In genomic region chr19:1384085-1384462, GRCh38 we compare ENCODE assay signal across 7 cellular contexts. TPM values are rescaled to one million over a fixed set of nuclear protein-coding genes. Genes with fewer than 3 reads are reported as not detected.
A peak's percentile ranks its signal among the peaks of the same experiment; 100 is the strongest.
DNase-seq lines count a peak whose midpoint lies in the region; ATAC-seq, FAIRE-seq and TF ChIP-seq lines count a peak whose summit lies in the region.

No MANE protein-coding gene starts in this region.

- H3K27ac Mint-ChIP-seq in GM23338 (no peak overlapping the region), glutamatergic neuron (ENCODE audit: unreplicated experiment) (peak overlapping the region; percentile 10)

- H3K27ac ChIP-seq in GM23338 (ENCODE audit: low read depth) (0 out of 2 replicates have a peak overlapping the region, but pooled peaks have one; percentile 79), SU-DHL-6 (ENCODE audit: low read depth, low read length) (0 out of 2 replicates have a peak overlapping the region, but pooled peaks have one; percentile 17)

- H3K27me3 Mint-ChIP-seq in GM23338 (ENCODE audit: insufficient read depth, low read depth, poor library complexity) (peaks cover 21% of the 10 kb centered on the region), glutamatergic neuron (ENCODE audit: unreplicated experiment) (peaks cover 22% of the 10 kb centered on the region)

- ATAC-seq in GM23338 (no peak; the same call in 2 of the 3 replicates), GM21529 (IDR thresholded peaks at IDR 0.05; ENCODE audit: unreplicated experiment) (no peak)

- peaks cover 13% of the 10 kb centered on the region for H3K4me1 Mint-ChIP-seq in GM23338
- peaks cover 6% of the 10 kb centered on the region for H3K4me1 Mint-ChIP-seq in glutamatergic neuron (ENCODE audit: low read depth, unreplicated experiment)

- H3K9me3 ChIP-seq in SU-DHL-6 (ENCODE audit: insufficient read depth, low read length): no peaks in the 10 kb centered on the region
- no peaks in the 10 kb centered on the region for H3K9me3 ChIP-seq in skeletal muscle satellite cell (replicated peaks; ENCODE audit: low read length)

- no peak for DNase-seq in GM23338 (ENCODE audit: low spot score)
- no peak for DNase-seq in glutamatergic neuron
- DNase-seq in D721Med (ENCODE audit: insufficient read length, low spot score): no peak
- DNase-seq in stimulated activated CD4-positive, alpha-beta T cell treated with anti-CD3 and anti-CD28 coated beads, Interleukin-12 subunit alpha, Interleukin-12 subunit beta, amount 100 ng/mL, for 4 hours: no peak

- H3K36me3 Mint-ChIP-seq in GM23338 (ENCODE audit: low read depth): peaks cover 13% of the 10 kb centered on the region
- peaks cover 8% of the 10 kb centered on the region for H3K36me3 Mint-ChIP-seq in glutamatergic neuron (ENCODE audit: unreplicated experiment)

- H3K27me3 ChIP-seq in GM23338 (ENCODE audit: insufficient read depth) (no peaks in the 10 kb centered on the region), SU-DHL-6 (ENCODE audit: low read length) (no peaks in the 10 kb centered on the region), skeletal muscle satellite cell (ENCODE audit: control insufficient read depth, insufficient read depth, low read length) (no peaks in the 10 kb centered on the region)

- H3K4me3 ChIP-seq in GM23338: peak overlapping the region; percentile 90
- H3K4me3 ChIP-seq in SU-DHL-6 (ENCODE audit: insufficient read depth, low read length, poor library complexity, severe bottlenecking): peak overlapping the region; percentile 81
- peak overlapping the region; percentile 93 for H3K4me3 ChIP-seq in skeletal muscle satellite cell (ENCODE audit: low read length)

- H3F3A ChIP-seq in GM23338 (replicated peaks; ENCODE audit: low read depth) (peaks cover 12% of the 10 kb centered on the region), SU-DHL-6 (ENCODE audit: insufficient read depth) (no peaks in the 10 kb centered on the region)

- H2AFZ ChIP-seq in GM23338 (no peak overlapping the region), SU-DHL-6 (ENCODE audit: low read depth, low read length, severe bottlenecking) (peak overlapping the region; percentile 62)

- H3K4me1 ChIP-seq in GM23338 (ENCODE audit: insufficient read depth) (peaks cover 16% of the 10 kb centered on the region; the same call in 1 of the 2 replicates), skeletal muscle satellite cell (ENCODE audit: control insufficient read depth, insufficient read depth, low read length) (peaks cover 12% of the 10 kb centered on the region)

- TF ChIP-seq CTCF in GM23338 (conservative IDR thresholded peaks at IDR 0.05; ENCODE audit: low read depth in 2 of 2): no peak
- no peak for TF ChIP-seq CTCF in SU-DHL-6 (IDR thresholded peaks at IDR 0.05; ENCODE audit: insufficient read depth, low read length, poor library complexity, severe bottlenecking)
- no peak for TF ChIP-seq CTCF in glutamatergic neuron (IDR thresholded peaks at IDR 0.05; ENCODE audit: partially characterized antibody, unreplicated experiment)
- TF ChIP-seq CTCF in D721Med (IDR thresholded peaks at IDR 0.05; ENCODE audit: insufficient read depth, missing control alignments): no peak

- FAIRE-seq in D721Med (lab: Jason Lieb, UNC): no peak

- peaks cover 15% of the 10 kb centered on the region for H3K79me2 ChIP-seq in GM23338 (replicated peaks; ENCODE audit: insufficient read depth)
- H3K79me2 ChIP-seq in SU-DHL-6 (ENCODE audit: insufficient read depth, low read length): peaks cover 13% of the 10 kb centered on the region

- H3K4me2 ChIP-seq in GM23338 (peak overlapping the region; percentile 96), SU-DHL-6 (ENCODE audit: low read depth, low read length, poor library complexity, severe bottlenecking) (peak overlapping the region; percentile 83), skeletal muscle satellite cell (ENCODE audit: low read length) (peak overlapping the region; percentile 86)

- H3K9me3 Mint-ChIP-seq in GM23338: peaks cover 5% of the 10 kb centered on the region
- H3K9me3 Mint-ChIP-seq in glutamatergic neuron (ENCODE audit: unreplicated experiment): peaks cover 19% of the 10 kb centered on the region

- H3K36me3 ChIP-seq in GM23338 (ENCODE audit: insufficient read depth) (no peaks in the 10 kb centered on the region), SU-DHL-6 (ENCODE audit: low read length) (no peaks in the 10 kb centered on the region), skeletal muscle satellite cell (ENCODE audit: insufficient read depth, low read length) (peaks cover 9% of the 10 kb centered on the region)

- H3K4me3 Mint-ChIP-seq in GM23338 (peak overlapping the region; percentile 73), glutamatergic neuron (ENCODE audit: unreplicated experiment) (peak overlapping the region; percentile 84)

- H3K9me2 ChIP-seq in GM23338 (ENCODE audit: insufficient read depth): no peaks in the 10 kb centered on the region
- H3K9me2 ChIP-seq in SU-DHL-6 (replicated peaks; ENCODE audit: insufficient read depth, low read length): no peaks in the 10 kb centered on the region

- H4K20me1 ChIP-seq in GM23338 (replicated peaks; ENCODE audit: insufficient read depth) (no peaks in the 10 kb centered on the region; the same call in 1 of the 2 replicates), SU-DHL-6 (ENCODE audit: low read depth, low read length) (no peaks in the 10 kb centered on the region)

- peak overlapping the region; percentile 85 for H3K9ac ChIP-seq in SU-DHL-6 (ENCODE audit: low read length)
- H3K9ac ChIP-seq in skeletal muscle satellite cell (ENCODE audit: low read depth, low read length): peak overlapping the region; percentile 92

TF ChIP-seq in GM23338, 12 proteins besides CTCF, POLR2A, EP300 and RAD21 (continues in another document):
- TF ChIP-seq STAT1 (IDR thresholded peaks at IDR 0.05; ENCODE audit: unreplicated experiment) (no peak), ZNF331 (CRISPR knock-in tag; IDR thresholded peaks at IDR 0.05; ENCODE audit: low read depth) (no peak), EZH2phosphoT487 (IDR thresholded peaks at IDR 0.05; ENCODE audit: unreplicated experiment) (no peak), ZNF114 (CRISPR knock-in tag; IDR thresholded peaks at IDR 0.05) (no peak), REST (IDR thresholded peaks at IDR 0.05; ENCODE audit: unreplicated experiment) (no peak), NANOG (IDR thresholded peaks at IDR 0.05; ENCODE audit: borderline replicate concordance) (no peak), JUNB (IDR thresholded peaks at IDR 0.05; ENCODE audit: unreplicated experiment) (no peak), CREB1 (CRISPR knock-in tag; IDR thresholded peaks at IDR 0.05; ENCODE audit: low read depth) (no peak)

RNA-seq across cellular contexts. Expression of gene NDUFS7, which starts 0.4 kb away (rescaled TPM):
- total RNA-seq in GM23338 (2014; rRNA removed; shearing (Covaris generic)): 128 and 132 TPM in 2 replicates
- 201 and 203 TPM in 2 replicates for polyA plus RNA-seq in GM23338 (2016; fragmentation: Nextera tagmentation; extraction: Ambion mirVana)
- 123 TPM for total RNA-seq in glutamatergic neuron (ENCODE audit: unreplicated experiment)
- total RNA-seq in skeletal muscle satellite cell (2012; rRNA removed): 69.0 and 71.4 TPM in 2 replicates

RNA-seq across cellular contexts. Expression of gene GAMT, which starts 17.3 kb away (rescaled TPM):
- total RNA-seq in GM23338 (2014; rRNA removed; shearing (Covaris generic)): 21.5 and 27.3 TPM in 2 replicates
- 33.6 and 36.9 TPM in 2 replicates for polyA plus RNA-seq in GM23338 (2016; fragmentation: Nextera tagmentation; extraction: Ambion mirVana)
- 17.9 TPM for total RNA-seq in glutamatergic neuron (ENCODE audit: unreplicated experiment)
- total RNA-seq in skeletal muscle satellite cell (2012; rRNA removed): 25.6 and 31.5 TPM in 2 replicates

RNA-seq across cellular contexts. Expression of gene DAZAP1, which starts 23.3 kb away (rescaled TPM):
- 180 and 194 TPM in 2 replicates for total RNA-seq in GM23338 (2014; rRNA removed; shearing (Covaris generic))
- 44.1 and 48.1 TPM in 2 replicates for polyA plus RNA-seq in GM23338 (2016; fragmentation: Nextera tagmentation; extraction: Ambion mirVana)
- 135 TPM for total RNA-seq in glutamatergic neuron (ENCODE audit: unreplicated experiment)
- 54.8 and 58.5 TPM in 2 replicates for total RNA-seq in skeletal muscle satellite cell (2012; rRNA removed)

RNA-seq across cellular contexts. Expression of gene RPS15, which starts 54.1 kb away (rescaled TPM):
- total RNA-seq in GM23338 (2014; rRNA removed; shearing (Covaris generic)): 2,953 and 3,723 TPM in 2 replicates
- polyA plus RNA-seq in GM23338 (2016; fragmentation: Nextera tagmentation; extraction: Ambion mirVana): 3,861 and 4,267 TPM in 2 replicates
- 603 TPM for total RNA-seq in glutamatergic neuron (ENCODE audit: unreplicated experiment)
- 803 and 928 TPM in 2 replicates for total RNA-seq in skeletal muscle satellite cell (2012; rRNA removed)
